Comparison of ENCODE assay signal across 26 cellular contexts in the genomic region with DNA sequence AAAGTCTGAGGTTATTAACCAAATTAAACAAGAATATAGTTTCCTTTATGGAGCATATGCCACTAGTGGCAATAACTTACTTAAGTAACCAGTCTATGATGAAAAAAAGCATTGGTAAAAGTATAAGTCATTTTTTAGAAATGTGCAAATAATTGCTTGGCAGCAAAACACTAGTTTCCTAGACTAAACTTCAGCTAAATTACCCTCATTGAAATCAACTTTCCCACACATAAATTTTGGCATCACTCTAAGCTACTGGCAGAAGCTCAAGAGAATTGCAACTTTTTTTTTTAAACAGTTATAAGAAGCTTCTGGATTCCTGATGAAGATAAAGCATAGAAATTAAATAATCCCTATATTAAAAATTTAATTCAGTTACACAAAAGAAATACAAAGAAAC. TPM values are rescaled to one million over a fixed set of nuclear protein-coding genes. Genes with fewer than 3 reads are reported as not detected.
DNase-seq lines count a peak whose midpoint lies in the region; ATAC-seq, FAIRE-seq and TF ChIP-seq lines count a peak whose summit lies in the region.
"Had no signal": no experiment of that assay in that cellular context is flagged by ENCODE, and none has a peak within 500 bp of the region (broad histone marks: within the 10 kb centered on the region; RNA-seq: fewer than 3 reads in every experiment).

No MANE protein-coding gene starts in this region.

- no peaks in the 10 kb centered on the region for H3K9me3 ChIP-seq in astrocyte (ENCODE audit: insufficient read depth, low read depth, low read length)
- H3K9me3 ChIP-seq: HAP-1, transverse colon had no signal

- H3K27me3 ChIP-seq in astrocyte (ENCODE audit: insufficient read depth, low read length) = no peaks in the 10 kb centered on the region
- H3K27me3 ChIP-seq: transverse colon had no signal

- no peak overlapping the region for H3K27ac Mint-ChIP-seq in astrocyte (ENCODE audit: unreplicated experiment)
- H3K27ac Mint-ChIP-seq: activated naive CD4-positive, alpha-beta T cell treated with anti-CD3 and anti-CD28 coated beads, Interleukin-2, amount 50 U/mL, for 24 hours; activated T-cell treated with anti-CD3 and anti-CD28 coated beads, Interleukin-2, amount 50 U/mL, for 72 hours; stimulated activated naive B cell treated with anti-CD40 and anti-IgM and Interleukin-4, amounts not matched to agents 10 μg/mL and 1 μg/mL and 100 μg/mL, for 72 hours had no signal

- no peak for FAIRE-seq in astrocyte (lab: Jason Lieb, UNC)
- FAIRE-seq: GM12891, K562 had no signal

- no peak for TF ChIP-seq CTCF in astrocyte (IDR thresholded peaks at IDR 0.05; ENCODE audit: insufficient read depth, low read depth, low read length)

- H3K36me3 Mint-ChIP-seq in astrocyte (ENCODE audit: low read depth, unreplicated experiment) = no peaks in the 10 kb centered on the region

- H3K9ac ChIP-seq in astrocyte (ENCODE audit: low read length) = no peak overlapping the region

- H2AFZ ChIP-seq in astrocyte (ENCODE audit: low read depth, low read length) = no peak overlapping the region

- peaks cover 8% of the 10 kb centered on the region for H3K4me1 Mint-ChIP-seq in astrocyte (ENCODE audit: low read depth, unreplicated experiment)
- H3K4me1 Mint-ChIP-seq: activated naive CD4-positive, alpha-beta T cell treated with anti-CD3 and anti-CD28 coated beads, Interleukin-2, amount 50 U/mL, for 24 hours; CD14-positive monocyte; stimulated activated naive B cell treated with anti-CD40 and anti-IgM and Interleukin-4, amounts not matched to agents 10 μg/mL and 1 μg/mL and 100 μg/mL, for 72 hours had no signal

- no peaks in the 10 kb centered on the region for H3K79me2 ChIP-seq in astrocyte (ENCODE audit: insufficient read depth, low read length)

- no peak overlapping the region for H3K4me3 Mint-ChIP-seq in astrocyte (ENCODE audit: unreplicated experiment)
- H3K4me3 Mint-ChIP-seq: activated naive CD4-positive, alpha-beta T cell treated with anti-CD3 and anti-CD28 coated beads, Interleukin-2, amount 50 U/mL, for 24 hours; activated T-cell treated with anti-CD3 and anti-CD28 coated beads, Interleukin-2, amount 50 U/mL, for 72 hours; CD14-positive monocyte; stimulated activated naive B cell treated with anti-CD40 and anti-IgM and Interleukin-4, amounts not matched to agents 10 μg/mL and 1 μg/mL and 100 μg/mL, for 72 hours had no signal

- H3K36me3 ChIP-seq in astrocyte (ENCODE audit: insufficient read depth, low read length) = no peaks in the 10 kb centered on the region
- H3K36me3 ChIP-seq: transverse colon had no signal

- ATAC-seq in GM21576 (IDR thresholded peaks at IDR 0.05; ENCODE audit: unreplicated experiment) = no peak
- ATAC-seq in GM21381 (IDR thresholded peaks at IDR 0.05; ENCODE audit: unreplicated experiment) = no peak
- ATAC-seq: activated T-cell treated with anti-CD3 and anti-CD28 coated beads, Interleukin-2, amount 50 U/mL, for 72 hours; K562; sciatic nerve; stimulated activated naive B cell treated with anti-CD40 and anti-IgM and Interleukin-4, amounts not matched to agents 10 μg/mL and 1 μg/mL and 100 μg/mL, for 72 hours had no signal

- no peak overlapping the region for H3K27ac ChIP-seq in astrocyte (ENCODE audit: low read depth, low read length)
- H3K27ac ChIP-seq: 22Rv1, coronary artery, HL-60, transverse colon had no signal

- H3K4me2 ChIP-seq in astrocyte (ENCODE audit: low read length) = no peak overlapping the region

- no peaks in the 10 kb centered on the region for H3K4me1 ChIP-seq in astrocyte (ENCODE audit: insufficient read depth, low read length)

- peak; percentile 18 for DNase-seq in NCI-H1092 treated with DMSO at 0.1 percent for 48 hours (lab: John Stamatoyannopoulos, UW)
- no peak for DNase-seq in NCI-H1092 (lab: John Stamatoyannopoulos, UW)
- peak; percentile 79 for DNase-seq in astrocyte (ENCODE audit: low read depth)
- peak; percentile 30 for DNase-seq in fibroblast of the conjunctiva (ENCODE audit: low read depth)
- DNase-seq in epidermal melanocyte (ENCODE audit: insufficient read length, low spot score) = no peak
- DNase-seq in stimulated activated naive CD4-positive, alpha-beta T cell treated with Interleukin-2 at 50 U/mL for 16 hours (lab: John Stamatoyannopoulos, UW) = no peak
- DNase-seq: activated CD4-positive, CD25-positive, alpha-beta regulatory T cell treated with anti-CD3 and anti-CD28 coated beads, Interleukin-2, amount 50 U/mL, for 72 hours; activated CD8-positive, alpha-beta memory T cell treated with anti-CD3 and anti-CD28 coated beads for 24 hours; activated T-cell treated with anti-CD3 and anti-CD28 coated beads, Interleukin-2, amount 50 U/mL, for 72 hours; DMS 273 treated with DMSO at 0.1 percent for 48 hours; NCI-H2081; NCI-H510A; stimulated activated naive B cell treated with anti-CD40 and anti-IgM and Interleukin-4, amounts not matched to agents 10 μg/mL and 1 μg/mL and 100 μg/mL, for 72 hours; transverse colon had no signal

- no peaks in the 10 kb centered on the region for H3K9me3 Mint-ChIP-seq in astrocyte (ENCODE audit: unreplicated experiment)
- H3K9me3 Mint-ChIP-seq: activated naive CD4-positive, alpha-beta T cell treated with anti-CD3 and anti-CD28 coated beads, Interleukin-2, amount 50 U/mL, for 24 hours; activated T-cell treated with anti-CD3 and anti-CD28 coated beads, Interleukin-2, amount 50 U/mL, for 72 hours; brain; stimulated activated naive B cell treated with anti-CD40 and anti-IgM and Interleukin-4, amounts not matched to agents 10 μg/mL and 1 μg/mL and 100 μg/mL, for 72 hours had no signal

- no peaks in the 10 kb centered on the region for H4K20me1 ChIP-seq in astrocyte (ENCODE audit: insufficient read depth, low read length)

- H3K4me3 ChIP-seq in astrocyte (ENCODE audit: insufficient read depth, low read depth, low read length) = no peak overlapping the region
- H3K4me3 ChIP-seq: coronary artery, HAP-1, K562, transverse colon had no signal

- H3K27me3 Mint-ChIP-seq in astrocyte (ENCODE audit: low read depth, unreplicated experiment) = no peaks in the 10 kb centered on the region
- H3K27me3 Mint-ChIP-seq: activated naive CD4-positive, alpha-beta T cell treated with anti-CD3 and anti-CD28 coated beads, Interleukin-2, amount 50 U/mL, for 24 hours; brain; stimulated activated naive B cell treated with anti-CD40 and anti-IgM and Interleukin-4, amounts not matched to agents 10 μg/mL and 1 μg/mL and 100 μg/mL, for 72 hours had no signal

RNA-seq across cellular contexts. Expression of gene CCDC34, which starts 12.5 kb away (rescaled TPM):
- 11.7 and 12.8 TPM in 2 replicates for total RNA-seq in astrocyte

Comparison
In these comparisons a context has a peak if more than half of its experiments do, and no peak if none do; other contexts are left out.
1. DNase-seq: peak in NCI-H1092 treated with DMSO at 0.1 percent for 48 hours (single experiment), astrocyte (single experiment) and fibroblast of the conjunctiva (single experiment); none in NCI-H1092 (single experiment), epidermal melanocyte (single experiment) and stimulated activated naive CD4-positive, alpha-beta T cell treated with Interleukin-2 at 50 U/mL for 16 hours (single experiment).